In genomic region chr10:110648743-110649651, GRCh38 we compare ENCODE assay signal across 18 cellular contexts. TPM values are rescaled to one million over a fixed set of nuclear protein-coding genes. Genes with fewer than 3 reads are reported as not detected.
DNase-seq lines count a peak whose midpoint lies in the region; ATAC-seq and TF ChIP-seq lines count a peak whose summit lies in the region.
"Had no signal": no experiment of that assay in that cellular context is flagged by ENCODE, and none has a peak within 500 bp of the region (broad histone marks: within the 10 kb centered on the region; RNA-seq: fewer than 3 reads in every experiment).

No MANE protein-coding gene starts in this region.

- no TSS peak for BruUV-seq in PC-3 (replicated peaks; lab: Mats Ljungman, UMichigan)

- no peak overlapping the region for H3K9ac ChIP-seq in PC-3 (ENCODE audit: low read length)

- intact Hi-C loops in heart right ventricle (cut with DNase I): loop anchor here in 4 of 10 donors (5.0 to 10.0 kb wide), 2 partner anchors 33 to 126 kb away; no protein-coding TSS in a partner anchor
- intact Hi-C loops in right cardiac atrium (cut with DNase I): no loop called here
- intact Hi-C loops in PC-3 (cut with micrococcal nuclease): no loop called here
- intact Hi-C loops in sigmoid colon (cut with DNase I): loop anchor here (10.0 kb wide), 1 partner anchor 176 kb away; no protein-coding TSS in a partner anchor

- H3F3A ChIP-seq in PC-3 (ENCODE audit: low read length, unreplicated experiment): no peaks in the 10 kb centered on the region

- TF ChIP-seq EP300 in sigmoid colon (IDR thresholded peaks at IDR 0.05): no peak

- ATAC-seq in heart right ventricle (no peak), right cardiac atrium (no peak), PC-3 (no peak), HG03460 (IDR thresholded peaks at IDR 0.05; ENCODE audit: unreplicated experiment) (no peak)
- ATAC-seq: activated CD8-positive, alpha-beta T cell treated with anti-CD3 and anti-CD28 coated beads, Interleukin-2, amount 10 ng/mL, durations not matched to agents 7 days and 5 days; activated naive CD8-positive, alpha-beta T cell treated with anti-CD3 and anti-CD28 coated beads, Interleukin-2, amount 50 U/mL, for 24 hours; gastroesophageal sphincter had no signal

- H3K36me3 ChIP-seq in heart right ventricle: no peaks in the 10 kb centered on the region
- H3K36me3 ChIP-seq in PC-3 (ENCODE audit: low read depth, low read length): no peaks in the 10 kb centered on the region
- H3K36me3 ChIP-seq in ectodermal cell (ENCODE audit: control insufficient read depth, insufficient read depth, low read length): no peaks in the 10 kb centered on the region
- no peaks in the 10 kb centered on the region for H3K36me3 ChIP-seq in sigmoid colon
- H3K36me3 ChIP-seq: gastroesophageal sphincter, uterus had no signal

- H3K27me3 ChIP-seq in heart right ventricle (peaks cover 0 to 64% (median 44%) of the 10 kb centered on the region in 7 donors), right cardiac atrium (ENCODE audit: control insufficient read depth, insufficient read depth) (peaks cover 3% of the 10 kb centered on the region), PC-3 (ENCODE audit: low read length) (no peaks in the 10 kb centered on the region), ectodermal cell (ENCODE audit: control insufficient read depth, insufficient read depth, low read length, poor library complexity, severe bottlenecking) (peaks cover 27% of the 10 kb centered on the region), sigmoid colon (peaks cover 6 to 33% (median 8%) of the 10 kb centered on the region in 3 donors)

- no peak overlapping the region for H2AFZ ChIP-seq in PC-3 (ENCODE audit: low read length)

- no peak for TF ChIP-seq POLR2A in sigmoid colon (IDR thresholded peaks at IDR 0.05)

- 49 to 63% methylated on average over 3 of the region's 3 CpGs for WGBS in heart right ventricle, 2 donors
- 71% methylated on average over 3 of the region's 3 CpGs for WGBS in right cardiac atrium
- WGBS in ectodermal cell, 2 experiments: 96 to 98% methylated on average over 2 to 3 of the region's 3 CpGs
- WGBS in sigmoid colon, 2 donors: 81 to 92% methylated on average over 3 of the region's 3 CpGs

- H4K20me1 ChIP-seq in PC-3 (ENCODE audit: low read length): no peaks in the 10 kb centered on the region

- POLR2A ChIA-PET in PC-3 (lab: Charles Lee; ENCODE audit: unreplicated experiment): no interaction called here

- H3K4me1 ChIP-seq in heart right ventricle: peaks cover 0 to 42% (median 17%) of the 10 kb centered on the region in 9 donors
- H3K4me1 ChIP-seq in right cardiac atrium (ENCODE audit: control insufficient read depth, insufficient read depth, low read length): peaks cover 2% of the 10 kb centered on the region
- H3K4me1 ChIP-seq in PC-3 (ENCODE audit: insufficient read depth, low read length): peaks cover 20% of the 10 kb centered on the region
- peaks cover 34% of the 10 kb centered on the region for H3K4me1 ChIP-seq in ectodermal cell (ENCODE audit: control insufficient read depth, insufficient read depth, low read length)
- H3K4me1 ChIP-seq in sigmoid colon: peaks cover 0 to 36% (median 18%) of the 10 kb centered on the region in 4 donors

- CTCF ChIA-PET in PC-3 (lab: Charles Lee): no interaction called here

- H3K4me2 ChIP-seq in PC-3 (ENCODE audit: low read length): no peak overlapping the region

- H3K4me3 ChIP-seq in heart right ventricle (peak overlapping the region in 5 of 10 donors; percentile 67 to 69 (median 68)), right cardiac atrium (ENCODE audit: low read length) (no peak overlapping the region), PC-3 (ENCODE audit: low read length) (no peak overlapping the region), ectodermal cell (ENCODE audit: insufficient read depth, low read depth, low read length) (no peak overlapping the region), sigmoid colon (no peak overlapping the region)
- H3K4me3 ChIP-seq: gastroesophageal sphincter, uterus had no signal

- no peak for DNase-seq in heart right ventricle
- DNase-seq in right cardiac atrium: no peak
- DNase-seq in PC-3: no peak
- DNase-seq in sigmoid colon: no peak
- no peak for DNase-seq in DMS114 treated with DMSO at 0.1 percent for 48 hours (lab: John Stamatoyannopoulos, UW; ENCODE audit: unreplicated experiment)
- no peak for DNase-seq in activated CD4-positive, CD25-positive, alpha-beta regulatory T cell treated with anti-CD3 and anti-CD28 coated beads, Interleukin-2, amount 50 U/mL, for 72 hours
- DNase-seq: activated CD8-positive, alpha-beta T cell treated with anti-CD3 and anti-CD28 coated beads, Interleukin-2, amount 10 ng/mL, durations not matched to agents 7 days and 5 days; activated naive CD8-positive, alpha-beta T cell treated with anti-CD3 and anti-CD28 coated beads, Interleukin-2, amount 50 U/mL, for 24 hours; Calu3; mammary epithelial cell; NCI-H1092; nephron progenitor cell; uterus had no signal

- H3K9me2 ChIP-seq in PC-3 (replicated peaks; ENCODE audit: low read length): no peaks in the 10 kb centered on the region

- peak overlapping the region in 8 of 10 donors; percentile 21 to 96 (median 90) for H3K27ac ChIP-seq in heart right ventricle
- H3K27ac ChIP-seq in right cardiac atrium (ENCODE audit: low read length): no peak overlapping the region
- no peak overlapping the region for H3K27ac ChIP-seq in PC-3 (ENCODE audit: low read length)
- H3K27ac ChIP-seq in ectodermal cell (ENCODE audit: insufficient read depth, low read depth, low read length, poor library complexity, severe bottlenecking): peak overlapping the region; percentile 30
- peak overlapping the region in 3 of 4 donors; percentile 65 to 81 (median 72) for H3K27ac ChIP-seq in sigmoid colon
- H3K27ac ChIP-seq: gastroesophageal sphincter, uterus, VCaP had no signal

- TF ChIP-seq CTCF in heart right ventricle (IDR thresholded peaks at IDR 0.05): peak in 5 of 9 donors; percentile 18 to 36 (median 28)
- TF ChIP-seq CTCF in PC-3 (conservative IDR thresholded peaks at IDR 0.05; ENCODE audit: low read depth, low read length): 0 out of 2 replicates have a peak, but pooled peaks have one; percentile 12
- no peak for TF ChIP-seq CTCF in sigmoid colon (IDR thresholded peaks at IDR 0.05)

- no peaks in the 10 kb centered on the region for H3K79me2 ChIP-seq in PC-3 (ENCODE audit: low read length)

- H3K9me3 ChIP-seq in heart right ventricle: no peaks in the 10 kb centered on the region
- no peaks in the 10 kb centered on the region for H3K9me3 ChIP-seq in right cardiac atrium (ENCODE audit: control insufficient read depth, low read length)
- no peaks in the 10 kb centered on the region for H3K9me3 ChIP-seq in PC-3 (ENCODE audit: low read length)
- H3K9me3 ChIP-seq in ectodermal cell (ENCODE audit: control insufficient read depth, low read length): no peaks in the 10 kb centered on the region
- no peaks in the 10 kb centered on the region for H3K9me3 ChIP-seq in sigmoid colon
- H3K9me3 ChIP-seq: gastroesophageal sphincter, uterus had no signal

RNA-seq across cellular contexts. Expression of gene RBM20, which starts 4.9 kb away (rescaled TPM):
- total RNA-seq in heart right ventricle (100 to 1,000 TPM in 8 of 10 donors, 10 to 100 TPM in 2; 69.4 to 186 (median 145) TPM), right cardiac atrium (10 to 100 TPM; 51.5 to 92.0 (median 74.2) TPM), PC-3 (2014; rRNA removed) (0.40 and 1.3 TPM in 2 replicates), sigmoid colon (1 to 10 TPM; 4.9 to 7.8 (median 6.0) TPM)
- polyA plus RNA-seq in heart right ventricle (10 to 100 TPM; 10.1 to 61.9 TPM), right cardiac atrium (34.3 TPM), sigmoid colon (under 1 TPM in 2 of 3 donors, not detected in 1; 0.23 to 0.64 TPM)
- 1.9 TPM for polyA plus RNA-seq in ectodermal cell (2013, experiment 1 of 4)
- 1.2 TPM for polyA plus RNA-seq in ectodermal cell (2013, experiment 2 of 4)
- 1.6 TPM for polyA plus RNA-seq in ectodermal cell (2013, experiment 3 of 4)
- 1.2 TPM for polyA plus RNA-seq in ectodermal cell (2013, experiment 4 of 4)
- total RNA-seq: Calu3 had no signal
- polyA plus RNA-seq: IgD-negative memory B cell, mammary epithelial cell had no signal

Comparison
In these comparisons a context has a peak if more than half of its experiments do, and no peak if none do; other contexts are left out.
1. H3K27ac ChIP-seq: peak in heart right ventricle (8 of 10), ectodermal cell (single experiment) and sigmoid colon (3 of 4); none in right cardiac atrium (single experiment) and PC-3 (single experiment).
2. CTCF ChIP-seq: peak in heart right ventricle (5 of 9) and PC-3 (single experiment); none in sigmoid colon (0 of 4).
3. RNA of gene RBM20, which starts 4.9 kb away (total RNA-seq): 69.4 to 186 TPM in heart right ventricle and 51.5 to 92.0 TPM in right cardiac atrium; 4.9 to 7.8 TPM in sigmoid colon and 0.40 to 1.3 TPM in PC-3; every median in the first group is over 4 times any median in the second.